Comparison of ENCODE assay signal across 2 cellular contexts in genomic region chr11:121564948-121565684, GRCh38.
A peak's percentile ranks its signal among the peaks of the same experiment; 100 is the strongest.
TF ChIP-seq lines count a peak whose summit lies in the region.

No MANE protein-coding gene starts in this region.

TF ChIP-seq in GM23338, 12 proteins besides CTCF, POLR2A, EP300 and RAD21:
- TF ChIP-seq ZNF114 (CRISPR knock-in tag; IDR thresholded peaks at IDR 0.05) (no peak), POLR2AphosphoS5 (IDR thresholded peaks at IDR 0.05; ENCODE audit: low read depth) (no peak), ZNF462 (CRISPR knock-in tag; IDR thresholded peaks at IDR 0.05) (no peak), EZH2 (IDR thresholded peaks at IDR 0.05; ENCODE audit: low read depth, unreplicated experiment) (no peak), STAT1 (IDR thresholded peaks at IDR 0.05; ENCODE audit: unreplicated experiment) (no peak), EZH2phosphoT487 (IDR thresholded peaks at IDR 0.05; ENCODE audit: unreplicated experiment) (no peak), JUNB (IDR thresholded peaks at IDR 0.05; ENCODE audit: unreplicated experiment) (no peak), NANOG (IDR thresholded peaks at IDR 0.05; ENCODE audit: borderline replicate concordance) (no peak), ETS1 (IDR thresholded peaks at IDR 0.05) (no peak), CREB1 (CRISPR knock-in tag; IDR thresholded peaks at IDR 0.05; ENCODE audit: low read depth) (no peak)
- TF ChIP-seq, protein P1, sequence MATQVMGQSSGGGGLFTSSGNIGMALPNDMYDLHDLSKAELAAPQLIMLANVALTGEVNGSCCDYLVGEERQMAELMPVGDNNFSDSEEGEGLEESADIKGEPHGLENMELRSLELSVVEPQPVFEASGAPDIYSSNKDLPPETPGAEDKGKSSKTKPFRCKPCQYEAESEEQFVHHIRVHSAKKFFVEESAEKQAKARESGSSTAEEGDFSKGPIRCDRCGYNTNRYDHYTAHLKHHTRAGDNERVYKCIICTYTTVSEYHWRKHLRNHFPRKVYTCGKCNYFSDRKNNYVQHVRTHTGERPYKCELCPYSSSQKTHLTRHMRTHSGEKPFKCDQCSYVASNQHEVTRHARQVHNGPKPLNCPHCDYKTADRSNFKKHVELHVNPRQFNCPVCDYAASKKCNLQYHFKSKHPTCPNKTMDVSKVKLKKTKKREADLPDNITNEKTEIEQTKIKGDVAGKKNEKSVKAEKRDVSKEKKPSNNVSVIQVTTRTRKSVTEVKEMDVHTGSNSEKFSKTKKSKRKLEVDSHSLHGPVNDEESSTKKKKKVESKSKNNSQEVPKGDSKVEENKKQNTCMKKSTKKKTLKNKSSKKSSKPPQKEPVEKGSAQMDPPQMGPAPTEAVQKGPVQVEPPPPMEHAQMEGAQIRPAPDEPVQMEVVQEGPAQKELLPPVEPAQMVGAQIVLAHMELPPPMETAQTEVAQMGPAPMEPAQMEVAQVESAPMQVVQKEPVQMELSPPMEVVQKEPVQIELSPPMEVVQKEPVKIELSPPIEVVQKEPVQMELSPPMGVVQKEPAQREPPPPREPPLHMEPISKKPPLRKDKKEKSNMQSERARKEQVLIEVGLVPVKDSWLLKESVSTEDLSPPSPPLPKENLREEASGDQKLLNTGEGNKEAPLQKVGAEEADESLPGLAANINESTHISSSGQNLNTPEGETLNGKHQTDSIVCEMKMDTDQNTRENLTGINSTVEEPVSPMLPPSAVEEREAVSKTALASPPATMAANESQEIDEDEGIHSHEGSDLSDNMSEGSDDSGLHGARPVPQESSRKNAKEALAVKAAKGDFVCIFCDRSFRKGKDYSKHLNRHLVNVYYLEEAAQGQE (IDR thresholded peaks at IDR 0.05; ENCODE audit: unreplicated experiment), result no peak

TF ChIP-seq in HepG2, 621 proteins besides CTCF, POLR2A, EP300 and RAD21 (continues in another document):
- TF ChIP-seq ZNF639 (CRISPR knock-in tag; conservative IDR thresholded peaks at IDR 0.05), result no peak
- TF ChIP-seq U2AF2 (IDR thresholded peaks at IDR 0.05; ENCODE audit: low read depth, low read length), result no peak
- TF ChIP-seq SALL1 (CRISPR knock-in tag; IDR thresholded peaks at IDR 0.05), result peak; percentile 73; the same call in 1 of the 2 replicates
- peak; percentile 82; the same call in 1 of the 2 replicates for TF ChIP-seq TBX3 (IDR thresholded peaks at IDR 0.05; ENCODE audit: borderline replicate concordance)
- no peak for TF ChIP-seq ZFP36L2 (CRISPR knock-in tag; IDR thresholded peaks at IDR 0.05)
- no peak for TF ChIP-seq ZNF660 (CRISPR knock-in tag; IDR thresholded peaks at IDR 0.05; ENCODE audit: borderline replicate concordance, low read depth)
- peak; percentile 97 for TF ChIP-seq SKI (IDR thresholded peaks at IDR 0.05; ENCODE audit: partially characterized antibody)
- no peak for TF ChIP-seq YEATS2 (CRISPR knock-in tag; IDR thresholded peaks at IDR 0.05; ENCODE audit: borderline replicate concordance)
- no peak for TF ChIP-seq ZNF530 (CRISPR knock-in tag; IDR thresholded peaks at IDR 0.05; ENCODE audit: low read depth)
- no peak for TF ChIP-seq ZC3H13 (CRISPR knock-in tag; IDR thresholded peaks at IDR 0.05)
- no peak for TF ChIP-seq NFKB2 (CRISPR knock-in tag; IDR thresholded peaks at IDR 0.05; ENCODE audit: borderline replicate concordance)
- TF ChIP-seq GMEB1 (CRISPR knock-in tag; IDR thresholded peaks at IDR 0.05; ENCODE audit: borderline replicate concordance), result no peak; the same call in 1 of the 2 replicates
- no peak for TF ChIP-seq ZNF292 (CRISPR knock-in tag; IDR thresholded peaks at IDR 0.05; ENCODE audit: borderline replicate concordance, low read depth)
- no peak for TF ChIP-seq CENPX (CRISPR knock-in tag; IDR thresholded peaks at IDR 0.05)
- TF ChIP-seq PHF8 (CRISPR knock-in tag; IDR thresholded peaks at IDR 0.05), result no peak
- TF ChIP-seq ZNF766 (CRISPR knock-in tag; IDR thresholded peaks at IDR 0.05; ENCODE audit: borderline replicate concordance), result no peak
- TF ChIP-seq ZSCAN29 (CRISPR knock-in tag; conservative IDR thresholded peaks at IDR 0.05), result 0 out of 2 replicates have a peak, but pooled peaks have one; percentile 64
- no peak for TF ChIP-seq ZNF33A (CRISPR knock-in tag; IDR thresholded peaks at IDR 0.05; ENCODE audit: borderline replicate concordance)
- TF ChIP-seq ZFX (CRISPR knock-in tag; IDR thresholded peaks at IDR 0.05; ENCODE audit: low read depth), result no peak
- TF ChIP-seq ZNF136 (CRISPR knock-in tag; IDR thresholded peaks at IDR 0.05; ENCODE audit: low read depth), result 0 out of 2 replicates have a peak, but pooled peaks have one; percentile 59
- TF ChIP-seq SAP130 (CRISPR knock-in tag; IDR thresholded peaks at IDR 0.05; ENCODE audit: low read depth), result peak; percentile 81
- TF ChIP-seq MATR3 (CRISPR knock-in tag; IDR thresholded peaks at IDR 0.05), result no peak
- TF ChIP-seq, protein P2, sequence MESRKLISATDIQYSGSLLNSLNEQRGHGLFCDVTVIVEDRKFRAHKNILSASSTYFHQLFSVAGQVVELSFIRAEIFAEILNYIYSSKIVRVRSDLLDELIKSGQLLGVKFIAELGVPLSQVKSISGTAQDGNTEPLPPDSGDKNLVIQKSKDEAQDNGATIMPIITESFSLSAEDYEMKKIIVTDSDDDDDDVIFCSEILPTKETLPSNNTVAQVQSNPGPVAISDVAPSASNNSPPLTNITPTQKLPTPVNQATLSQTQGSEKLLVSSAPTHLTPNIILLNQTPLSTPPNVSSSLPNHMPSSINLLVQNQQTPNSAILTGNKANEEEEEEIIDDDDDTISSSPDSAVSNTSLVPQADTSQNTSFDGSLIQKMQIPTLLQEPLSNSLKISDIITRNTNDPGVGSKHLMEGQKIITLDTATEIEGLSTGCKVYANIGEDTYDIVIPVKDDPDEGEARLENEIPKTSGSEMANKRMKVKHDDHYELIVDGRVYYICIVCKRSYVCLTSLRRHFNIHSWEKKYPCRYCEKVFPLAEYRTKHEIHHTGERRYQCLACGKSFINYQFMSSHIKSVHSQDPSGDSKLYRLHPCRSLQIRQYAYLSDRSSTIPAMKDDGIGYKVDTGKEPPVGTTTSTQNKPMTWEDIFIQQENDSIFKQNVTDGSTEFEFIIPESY (CRISPR knock-in tag; IDR thresholded peaks at IDR 0.05), result no peak
- TF ChIP-seq DBP (CRISPR knock-in tag; IDR thresholded peaks at IDR 0.05; ENCODE audit: not compliant biosample characterization), result no peak
- TF ChIP-seq NR3C1 (CRISPR knock-in tag; IDR thresholded peaks at IDR 0.05), result no peak
- TF ChIP-seq ZNF253 (CRISPR knock-in tag; IDR thresholded peaks at IDR 0.05; ENCODE audit: borderline replicate concordance), result no peak
- TF ChIP-seq ZNF781 (CRISPR knock-in tag; IDR thresholded peaks at IDR 0.05; ENCODE audit: borderline replicate concordance, not compliant biosample characterization), result no peak
- no peak for TF ChIP-seq EEA1 (CRISPR knock-in tag; IDR thresholded peaks at IDR 0.05; ENCODE audit: borderline replicate concordance)
- TF ChIP-seq IKZF5 (CRISPR knock-in tag; IDR thresholded peaks at IDR 0.05), result peak; percentile 22; the same call in 1 of the 2 replicates
- no peak for TF ChIP-seq ZNF367 (CRISPR knock-in tag; IDR thresholded peaks at IDR 0.05; ENCODE audit: borderline replicate concordance)
- no peak for TF ChIP-seq ZNF101 (CRISPR knock-in tag; IDR thresholded peaks at IDR 0.05; ENCODE audit: borderline replicate concordance, low read depth)
- TF ChIP-seq MZF1 (CRISPR knock-in tag; IDR thresholded peaks at IDR 0.05; ENCODE audit: borderline replicate concordance), result no peak
- TF ChIP-seq, protein P3, sequence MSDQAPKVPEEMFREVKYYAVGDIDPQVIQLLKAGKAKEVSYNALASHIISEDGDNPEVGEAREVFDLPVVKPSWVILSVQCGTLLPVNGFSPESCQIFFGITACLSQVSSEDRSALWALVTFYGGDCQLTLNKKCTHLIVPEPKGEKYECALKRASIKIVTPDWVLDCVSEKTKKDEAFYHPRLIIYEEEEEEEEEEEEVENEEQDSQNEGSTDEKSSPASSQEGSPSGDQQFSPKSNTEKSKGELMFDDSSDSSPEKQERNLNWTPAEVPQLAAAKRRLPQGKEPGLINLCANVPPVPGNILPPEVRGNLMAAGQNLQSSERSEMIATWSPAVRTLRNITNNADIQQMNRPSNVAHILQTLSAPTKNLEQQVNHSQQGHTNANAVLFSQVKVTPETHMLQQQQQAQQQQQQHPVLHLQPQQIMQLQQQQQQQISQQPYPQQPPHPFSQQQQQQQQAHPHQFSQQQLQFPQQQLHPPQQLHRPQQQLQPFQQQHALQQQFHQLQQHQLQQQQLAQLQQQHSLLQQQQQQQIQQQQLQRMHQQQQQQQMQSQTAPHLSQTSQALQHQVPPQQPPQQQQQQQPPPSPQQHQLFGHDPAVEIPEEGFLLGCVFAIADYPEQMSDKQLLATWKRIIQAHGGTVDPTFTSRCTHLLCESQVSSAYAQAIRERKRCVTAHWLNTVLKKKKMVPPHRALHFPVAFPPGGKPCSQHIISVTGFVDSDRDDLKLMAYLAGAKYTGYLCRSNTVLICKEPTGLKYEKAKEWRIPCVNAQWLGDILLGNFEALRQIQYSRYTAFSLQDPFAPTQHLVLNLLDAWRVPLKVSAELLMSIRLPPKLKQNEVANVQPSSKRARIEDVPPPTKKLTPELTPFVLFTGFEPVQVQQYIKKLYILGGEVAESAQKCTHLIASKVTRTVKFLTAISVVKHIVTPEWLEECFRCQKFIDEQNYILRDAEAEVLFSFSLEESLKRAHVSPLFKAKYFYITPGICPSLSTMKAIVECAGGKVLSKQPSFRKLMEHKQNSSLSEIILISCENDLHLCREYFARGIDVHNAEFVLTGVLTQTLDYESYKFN (CRISPR knock-in tag; conservative IDR thresholded peaks at IDR 0.05), result peak; percentile 95
- peak; percentile 36; the same call in 1 of the 2 replicates for TF ChIP-seq REPIN1 (CRISPR knock-in tag; IDR thresholded peaks at IDR 0.05; ENCODE audit: borderline replicate concordance, low read depth)
- no peak for TF ChIP-seq ZNF256 (CRISPR knock-in tag; conservative IDR thresholded peaks at IDR 0.05)
- no peak for TF ChIP-seq ZNF20 (CRISPR knock-in tag; IDR thresholded peaks at IDR 0.05)
- TF ChIP-seq, protein P4, sequence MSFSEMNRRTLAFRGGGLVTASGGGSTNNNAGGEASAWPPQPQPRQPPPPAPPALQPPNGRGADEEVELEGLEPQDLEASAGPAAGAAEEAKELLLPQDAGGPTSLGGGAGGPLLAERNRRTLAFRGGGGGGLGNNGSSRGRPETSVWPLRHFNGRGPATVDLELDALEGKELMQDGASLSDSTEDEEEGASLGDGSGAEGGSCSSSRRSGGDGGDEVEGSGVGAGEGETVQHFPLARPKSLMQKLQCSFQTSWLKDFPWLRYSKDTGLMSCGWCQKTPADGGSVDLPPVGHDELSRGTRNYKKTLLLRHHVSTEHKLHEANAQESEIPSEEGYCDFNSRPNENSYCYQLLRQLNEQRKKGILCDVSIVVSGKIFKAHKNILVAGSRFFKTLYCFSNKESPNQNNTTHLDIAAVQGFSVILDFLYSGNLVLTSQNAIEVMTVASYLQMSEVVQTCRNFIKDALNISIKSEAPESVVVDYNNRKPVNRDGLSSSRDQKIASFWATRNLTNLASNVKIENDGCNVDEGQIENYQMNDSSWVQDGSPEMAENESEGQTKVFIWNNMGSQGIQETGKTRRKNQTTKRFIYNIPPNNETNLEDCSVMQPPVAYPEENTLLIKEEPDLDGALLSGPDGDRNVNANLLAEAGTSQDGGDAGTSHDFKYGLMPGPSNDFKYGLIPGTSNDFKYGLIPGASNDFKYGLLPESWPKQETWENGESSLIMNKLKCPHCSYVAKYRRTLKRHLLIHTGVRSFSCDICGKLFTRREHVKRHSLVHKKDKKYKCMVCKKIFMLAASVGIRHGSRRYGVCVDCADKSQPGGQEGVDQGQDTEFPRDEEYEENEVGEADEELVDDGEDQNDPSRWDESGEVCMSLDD (CRISPR knock-in tag; IDR thresholded peaks at IDR 0.05; ENCODE audit: borderline replicate concordance), result no peak
- TF ChIP-seq ZNF501 (CRISPR knock-in tag; IDR thresholded peaks at IDR 0.05), result no peak
- peak; percentile 84 for TF ChIP-seq HNF4G (IDR thresholded peaks at IDR 0.05; ENCODE audit: borderline replicate concordance, low read depth, low read length)
- TF ChIP-seq HNF4G (CRISPR knock-in tag; IDR thresholded peaks at IDR 0.05; ENCODE audit: borderline replicate concordance, low read depth), result no peak; the same call in 1 of the 2 replicates
- no peak for TF ChIP-seq MTF2 (CRISPR knock-in tag; IDR thresholded peaks at IDR 0.05; ENCODE audit: borderline replicate concordance)
- no peak for TF ChIP-seq ZFP37 (CRISPR knock-in tag; IDR thresholded peaks at IDR 0.05; ENCODE audit: borderline replicate concordance)
- no peak for TF ChIP-seq ZSCAN22 (CRISPR knock-in tag; IDR thresholded peaks at IDR 0.05)
- peak; percentile 34; the same call in 1 of the 2 replicates for TF ChIP-seq MAX (IDR thresholded peaks at IDR 0.05)
- no peak for TF ChIP-seq ZNF496 (CRISPR knock-in tag; IDR thresholded peaks at IDR 0.05; ENCODE audit: insufficient replicate concordance)
